8 cellular contexts compared by ENCODE assay signal in genomic region chr7:128457385-128457784, GRCh38. TPM values are rescaled to one million over a fixed set of nuclear protein-coding genes. Genes with fewer than 3 reads are reported as not detected.
DNase-seq lines count a peak whose midpoint lies in the region; ATAC-seq and TF ChIP-seq lines count a peak whose summit lies in the region.
"Not testable (repeated sequence)": the region's sequence is repeated elsewhere in the genome, so short reads cannot be mapped to it uniquely, and the experiment has no call there.

No MANE protein-coding gene starts in this region.

- peak overlapping the region; percentile 87 for H3K4me2 ChIP-seq in OCI-LY1 (ENCODE audit: low read length)

- H3K4me3 ChIP-seq in AG04450 (ENCODE audit: low read depth, low read length) (peak overlapping the region; percentile 100), HAP-1 (peak overlapping the region; percentile 85), OCI-LY1 (ENCODE audit: low read depth, low read length, poor library complexity, severe bottlenecking) (peak overlapping the region; percentile 79), astrocyte of the cerebellum (ENCODE audit: low read depth, low read length) (peak overlapping the region; percentile 84), esophagus (ENCODE audit: low read depth in 1 of 2, low read length in 2 of 2) (peak overlapping the region; percentile 19 to 87)

- peak overlapping the region; percentile 86; the same call in 1 of the 2 replicates for H3K9ac ChIP-seq in OCI-LY1 (ENCODE audit: low read length)

- H2AFZ ChIP-seq in OCI-LY1 (ENCODE audit: low read length) = not testable (repeated sequence)

- H3F3A ChIP-seq in OCI-LY1 (ENCODE audit: insufficient read depth, low read length) = not testable (repeated sequence)

- not testable (repeated sequence) for H3K9me3 Mint-ChIP-seq in activated CD4-positive, alpha-beta memory T cell treated with anti-CD3 and anti-CD28 coated beads, Interleukin-2, amount 10 ng/mL, durations not matched to agents 7 days and 5 days; mesothelial cell of epicardium; stimulated activated effector memory CD8-positive, alpha-beta T cell treated with anti-CD3 and anti-CD28 coated beads, Interleukin-12 subunit alpha, Interleukin-12 subunit beta, amount 100 ng/mL, for 72 hours

- POLR2A ChIA-PET in AG04450 (lab: Yijun Ruan, JAX) = not testable (repeated sequence)
- POLR2A ChIA-PET in activated CD4-positive, alpha-beta memory T cell treated with anti-CD3 and anti-CD28 coated beads, Interleukin-2, amount 10 ng/mL, durations not matched to agents 7 days and 5 days (lab: Charles Lee) = interaction anchor here (1.1 kb wide), 1 partner anchor 51 kb away, joined by 3 read pairs; no protein-coding TSS in a partner anchor

- not testable (repeated sequence) for H3K27me3 Mint-ChIP-seq in activated CD4-positive, alpha-beta memory T cell treated with anti-CD3 and anti-CD28 coated beads, Interleukin-2, amount 10 ng/mL, durations not matched to agents 7 days and 5 days; mesothelial cell of epicardium (ENCODE audit: low read depth)

- H3K9me2 ChIP-seq in OCI-LY1 (ENCODE audit: low read depth, low read length) = not testable (repeated sequence)

- H3K4me1 Mint-ChIP-seq in activated CD4-positive, alpha-beta memory T cell treated with anti-CD3 and anti-CD28 coated beads, Interleukin-2, amount 10 ng/mL, durations not matched to agents 7 days and 5 days = peaks cover 52% of the 10 kb centered on the region
- peaks cover 51% of the 10 kb centered on the region for H3K4me1 Mint-ChIP-seq in mesothelial cell of epicardium
- peaks cover 46% of the 10 kb centered on the region for H3K4me1 Mint-ChIP-seq in stimulated activated effector memory CD8-positive, alpha-beta T cell treated with anti-CD3 and anti-CD28 coated beads, Interleukin-12 subunit alpha, Interleukin-12 subunit beta, amount 100 ng/mL, for 72 hours

- ATAC-seq in stimulated activated effector memory CD8-positive, alpha-beta T cell treated with anti-CD3 and anti-CD28 coated beads, Interleukin-12 subunit alpha, Interleukin-12 subunit beta, amount 100 ng/mL, for 72 hours = not testable (repeated sequence)

- H3K36me3 ChIP-seq in HAP-1 (replicated peaks) = peaks cover 11% of the 10 kb centered on the region
- H3K36me3 ChIP-seq in OCI-LY1 (ENCODE audit: insufficient read depth, low read length); esophagus (ENCODE audit: control insufficient read depth in 2 of 2, insufficient read depth in 2 of 2, low read length in 1 of 2): not testable (repeated sequence)

- H3K27me3 ChIP-seq in AG04450 (ENCODE audit: control insufficient read depth, insufficient read depth, low read length); HAP-1 (ENCODE audit: low read depth); OCI-LY1 (ENCODE audit: insufficient read depth, low read length); esophagus (ENCODE audit: control insufficient read depth in 1 of 2, insufficient read depth in 2 of 2, low read length in 2 of 2): not testable (repeated sequence)

- not testable (repeated sequence) for DNase-seq in AG04450 (ENCODE audit: low read depth, low spot score); HAP-1 (ENCODE audit: low spot score in 2 of 2); activated CD4-positive, alpha-beta memory T cell treated with anti-CD3 and anti-CD28 coated beads, Interleukin-2, amount 10 ng/mL, durations not matched to agents 7 days and 5 days; astrocyte of the cerebellum (ENCODE audit: low read depth); mesothelial cell of epicardium (ENCODE audit: low spot score in 2 of 2, unreplicated experiment in 2 of 2); stimulated activated effector memory CD8-positive, alpha-beta T cell treated with anti-CD3 and anti-CD28 coated beads, Interleukin-12 subunit alpha, Interleukin-12 subunit beta, amount 100 ng/mL, for 72 hours (ENCODE audit: low spot score in 2 of 2)

- peak overlapping the region; percentile 47 for H3K27ac Mint-ChIP-seq in activated CD4-positive, alpha-beta memory T cell treated with anti-CD3 and anti-CD28 coated beads, Interleukin-2, amount 10 ng/mL, durations not matched to agents 7 days and 5 days
- peak overlapping the region; percentile 21 for H3K27ac Mint-ChIP-seq in mesothelial cell of epicardium
- H3K27ac Mint-ChIP-seq in stimulated activated effector memory CD8-positive, alpha-beta T cell treated with anti-CD3 and anti-CD28 coated beads, Interleukin-12 subunit alpha, Interleukin-12 subunit beta, amount 100 ng/mL, for 72 hours = peak overlapping the region; percentile 74

- peaks cover 11% of the 10 kb centered on the region for H3K79me2 ChIP-seq in OCI-LY1 (ENCODE audit: insufficient read depth, low read length)

- TF ChIP-seq CTCF in AG04450 (IDR thresholded peaks at IDR 0.05; ENCODE audit: low read depth, low read length); OCI-LY1 (IDR thresholded peaks at IDR 0.05; ENCODE audit: low read length); astrocyte of the cerebellum (IDR thresholded peaks at IDR 0.05; ENCODE audit: low read depth, low read length, missing control alignments); mesothelial cell of epicardium (IDR thresholded peaks at IDR 0.05; ENCODE audit: unreplicated experiment): not testable (repeated sequence)

- not testable (repeated sequence) for H3K9me3 ChIP-seq in AG04450 (ENCODE audit: control insufficient read depth, insufficient read depth, low read length); HAP-1; OCI-LY1 (ENCODE audit: low read length); esophagus (ENCODE audit: control insufficient read depth in 2 of 2, insufficient read depth in 1 of 2, low read depth in 1 of 2, low read length in 1 of 2)

- WGBS in esophagus, 2 donors = 64 to 68% methylated on average over 6 of the region's 6 CpGs

- H3K36me3 Mint-ChIP-seq in activated CD4-positive, alpha-beta memory T cell treated with anti-CD3 and anti-CD28 coated beads, Interleukin-2, amount 10 ng/mL, durations not matched to agents 7 days and 5 days (ENCODE audit: low read depth) = peaks cover 19% of the 10 kb centered on the region
- H3K36me3 Mint-ChIP-seq in mesothelial cell of epicardium = not testable (repeated sequence)
- H3K36me3 Mint-ChIP-seq in stimulated activated effector memory CD8-positive, alpha-beta T cell treated with anti-CD3 and anti-CD28 coated beads, Interleukin-12 subunit alpha, Interleukin-12 subunit beta, amount 100 ng/mL, for 72 hours = peaks cover 75% of the 10 kb centered on the region

- not testable (repeated sequence) for H3K27ac ChIP-seq in AG04450 (ENCODE audit: low read depth, low read length); OCI-LY1 (ENCODE audit: low read depth, low read length, poor library complexity, severe bottlenecking)
- H3K27ac ChIP-seq in esophagus (ENCODE audit: low read depth in 2 of 2, low read length in 1 of 2) = peak overlapping the region; percentile 6 to 77

- H4K20me1 ChIP-seq in OCI-LY1 (ENCODE audit: insufficient read depth, low read length) = not testable (repeated sequence)

- peak overlapping the region; percentile 94 for H3K4me3 Mint-ChIP-seq in activated CD4-positive, alpha-beta memory T cell treated with anti-CD3 and anti-CD28 coated beads, Interleukin-2, amount 10 ng/mL, durations not matched to agents 7 days and 5 days
- H3K4me3 Mint-ChIP-seq in mesothelial cell of epicardium = peak overlapping the region; percentile 96
- H3K4me3 Mint-ChIP-seq in stimulated activated effector memory CD8-positive, alpha-beta T cell treated with anti-CD3 and anti-CD28 coated beads, Interleukin-12 subunit alpha, Interleukin-12 subunit beta, amount 100 ng/mL, for 72 hours = peak overlapping the region; percentile 90

- in situ Hi-C loops in HAP-1 (cut with MboI; ENCODE audit: low sequenced_read_pairs); astrocyte of the cerebellum (cut with HindIII; ENCODE audit: low sequenced_read_pairs): not testable (repeated sequence)

- H3K4me1 ChIP-seq in HAP-1 (peaks cover 15% of the 10 kb centered on the region), OCI-LY1 (ENCODE audit: insufficient read depth, low read length, severe bottlenecking) (peaks cover 42% of the 10 kb centered on the region)
- H3K4me1 ChIP-seq in esophagus (ENCODE audit: control insufficient read depth in 2 of 2, insufficient read depth in 2 of 2, low read length in 1 of 2) = not testable (repeated sequence)

- CTCF ChIA-PET in AG04450 (lab: Charles Lee) = interaction anchor here (0.6 to 6.4 kb wide), 4 partner anchors 12 to 214 kb away, joined by 4 to 110 read pairs (median 6); no protein-coding TSS in a partner anchor
- CTCF ChIA-PET in activated CD4-positive, alpha-beta memory T cell treated with anti-CD3 and anti-CD28 coated beads, Interleukin-2, amount 10 ng/mL, durations not matched to agents 7 days and 5 days (lab: Charles Lee) = interaction anchor here (1.0 to 2.1 kb wide), 5 partner anchors 19 to 59 kb away, joined by 3 to 10 read pairs (median 4); no protein-coding TSS in a partner anchor

RNA-seq across cellular contexts. Expression of gene HILPDA, which starts 1.7 kb away (rescaled TPM):
- polyA plus RNA-seq in AG04450 (2011; rRNA removed) (15.9 and 17.8 TPM in 2 replicates), esophagus (100 to 1,000 TPM in 1 of 2 donors, 10 to 100 TPM in 1; 82.5 to 333 TPM)
- polyA minus RNA-seq in AG04450 (2011; rRNA and poly(A)+ RNA removed) = 14.0 and 15.8 TPM in 2 replicates
- 10 to 100 TPM; 51.8 to 53.4 TPM for total RNA-seq in activated CD4-positive, alpha-beta memory T cell treated with anti-CD3 and anti-CD28 coated beads, Interleukin-2, amount 10 ng/mL, durations not matched to agents 7 days and 5 days
- 25.1 to 27.1 TPM (median 25.6 TPM) in 3 replicates for total RNA-seq in mesothelial cell of epicardium

RNA-seq across cellular contexts. Expression of gene METTL2B, which starts 19.2 kb away (rescaled TPM):
- polyA plus RNA-seq in AG04450 (2011; rRNA removed) (22.1 and 25.9 TPM in 2 replicates), esophagus (10 to 100 TPM in 1 of 2 donors, 1 to 10 TPM in 1; 8.2 to 10.5 TPM)
- polyA minus RNA-seq in AG04450 (2011; rRNA and poly(A)+ RNA removed) = 21.4 and 29.8 TPM in 2 replicates
- total RNA-seq in activated CD4-positive, alpha-beta memory T cell treated with anti-CD3 and anti-CD28 coated beads, Interleukin-2, amount 10 ng/mL, durations not matched to agents 7 days and 5 days = 10 to 100 TPM; 23.3 to 27.8 TPM
- total RNA-seq in mesothelial cell of epicardium = 33.9 to 40.6 TPM (median 39.9 TPM) in 3 replicates

RNA-seq across cellular contexts. Expression of gene IMPDH1, which starts 47.6 kb away (rescaled TPM):
- polyA plus RNA-seq in AG04450 (2011; rRNA removed) (43.8 and 56.6 TPM in 2 replicates), esophagus (10 to 100 TPM; 19.4 to 25.7 TPM)
- polyA minus RNA-seq in AG04450 (2011; rRNA and poly(A)+ RNA removed) = 68.7 and 104 TPM in 2 replicates
- total RNA-seq in activated CD4-positive, alpha-beta memory T cell treated with anti-CD3 and anti-CD28 coated beads, Interleukin-2, amount 10 ng/mL, durations not matched to agents 7 days and 5 days = 10 to 100 TPM; 64.7 to 67.4 TPM
- total RNA-seq in mesothelial cell of epicardium = 39.3 to 41.9 TPM (median 41.7 TPM) in 3 replicates

Comparison
In these comparisons a context has a peak if more than half of its experiments do, and no peak if none do; other contexts are left out.
1. H3K27ac Mint-ChIP-seq: peak in every context shown above with its lines; median percentile 74 in stimulated activated effector memory CD8-positive, alpha-beta T cell treated with anti-CD3 and anti-CD28 coated beads, Interleukin-12 subunit alpha, Interleukin-12 subunit beta, amount 100 ng/mL, for 72 hours; 47 in activated CD4-positive, alpha-beta memory T cell treated with anti-CD3 and anti-CD28 coated beads, Interleukin-2, amount 10 ng/mL, durations not matched to agents 7 days and 5 days; 21 in mesothelial cell of epicardium.